ENCODE assay signal across 14 cellular contexts in genomic region chr5:111830333-111830732, GRCh38.
A peak's percentile ranks its signal among the peaks of the same experiment; 100 is the strongest.
DNase-seq lines count a peak whose midpoint lies in the region; ATAC-seq, FAIRE-seq and TF ChIP-seq lines count a peak whose summit lies in the region.
"Had no signal": no experiment of that assay in that cellular context is flagged by ENCODE, and none has a peak within 500 bp of the region (broad histone marks: within the 10 kb centered on the region; RNA-seq: fewer than 3 reads in every experiment).

No MANE protein-coding gene starts in this region.

- no peak overlapping the region for H2AFZ ChIP-seq in osteoblast (ENCODE audit: low read length)

- H3K27me3 ChIP-seq in bronchial epithelial cell (ENCODE audit: control insufficient read depth, insufficient read depth, low read length), result no peaks in the 10 kb centered on the region
- H3K27me3 ChIP-seq in osteoblast (ENCODE audit: insufficient read depth, low read length), result no peaks in the 10 kb centered on the region
- H3K27me3 ChIP-seq: suprapubic skin had no signal

- DNase-seq in H4 (ENCODE audit: low spot score), result peak; percentile 68
- DNase-seq in NCI-H2107 (lab: John Stamatoyannopoulos, UW), result peak; percentile 17
- DNase-seq in bronchial epithelial cell (ENCODE audit: low read depth), result peak; percentile 100
- no peak for DNase-seq in osteoblast (ENCODE audit: insufficient read length, low spot score, missing footprints)
- no peak for DNase-seq in cardiac septum (ENCODE audit: low spot score)
- no peak for DNase-seq in SK-N-DZ (ENCODE audit: low spot score)
- no peak for DNase-seq in COR-L47 (lab: John Stamatoyannopoulos, UW)
- DNase-seq: activated naive CD8-positive, alpha-beta T cell treated with anti-CD3 and anti-CD28 coated beads, Interleukin-2, amount 10 ng/mL, durations not matched to agents 7 days and 5 days; effector memory CD4-positive, alpha-beta T cell; mesendoderm; NCI-H1436 treated with DMSO at 0.1 percent for 48 hours; right cardiac atrium had no signal

- FAIRE-seq in bronchial epithelial cell (lab: Jason Lieb, UNC), result peak; percentile 73

- H3K36me3 ChIP-seq in bronchial epithelial cell (ENCODE audit: control insufficient read depth, insufficient read depth, low read length) (no peaks in the 10 kb centered on the region), osteoblast (ENCODE audit: insufficient read depth, low read length) (no peaks in the 10 kb centered on the region)
- H3K36me3 ChIP-seq: suprapubic skin had no signal

- peak overlapping the region; percentile 8 for H3K4me2 ChIP-seq in osteoblast (ENCODE audit: insufficient read depth, low read length)

- no peaks in the 10 kb centered on the region for H3K79me2 ChIP-seq in osteoblast (ENCODE audit: insufficient read depth, low read length)

- no peaks in the 10 kb centered on the region for H4K20me1 ChIP-seq in osteoblast (ENCODE audit: insufficient read depth, low read length)

- no peak overlapping the region for H3K4me3 ChIP-seq in bronchial epithelial cell (ENCODE audit: low read depth, low read length)
- H3K4me3 ChIP-seq in osteoblast (ENCODE audit: insufficient read depth, low read length), result no peak overlapping the region
- H3K4me3 ChIP-seq: suprapubic skin had no signal

- peak overlapping the region; percentile 94 for H3K27ac ChIP-seq in osteoblast (ENCODE audit: low read depth, low read length)
- H3K27ac ChIP-seq: suprapubic skin had no signal

- peaks cover 20% of the 10 kb centered on the region for H3K4me1 ChIP-seq in osteoblast (ENCODE audit: insufficient read depth, low read length)

- no peak for TF ChIP-seq CTCF in bronchial epithelial cell (IDR thresholded peaks at IDR 0.05; ENCODE audit: insufficient read depth, low read length, severe bottlenecking)
- TF ChIP-seq CTCF in osteoblast (IDR thresholded peaks at IDR 0.05; ENCODE audit: extremely low read depth, low read depth, low read length), result no peak

- ATAC-seq in GM19463 (IDR thresholded peaks at IDR 0.05; ENCODE audit: unreplicated experiment), result no peak
- ATAC-seq: right cardiac atrium had no signal

- intact Hi-C loops in cardiac septum (cut with DNase I), result no loop called here

- H3K9me3 ChIP-seq in osteoblast (ENCODE audit: low read depth, low read length), result no peaks in the 10 kb centered on the region
- H3K9me3 ChIP-seq: suprapubic skin had no signal

Comparison
In these comparisons a context has a peak if more than half of its experiments do, and no peak if none do; other contexts are left out.
1. DNase-seq: peak in H4 (single experiment), NCI-H2107 (single experiment) and bronchial epithelial cell (single experiment); none in osteoblast (single experiment), cardiac septum (single experiment), SK-N-DZ (single experiment) and COR-L47 (single experiment).